9 cellular contexts compared by ENCODE assay signal in genomic region chr4:89657931-89658700, GRCh38.
A peak's percentile ranks its signal among the peaks of the same experiment; 100 is the strongest.
DNase-seq lines count a peak whose midpoint lies in the region; ATAC-seq and TF ChIP-seq lines count a peak whose summit lies in the region.
"Had no signal": no experiment of that assay in that cellular context is flagged by ENCODE, and none has a peak within 500 bp of the region (broad histone marks: within the 10 kb centered on the region; RNA-seq: fewer than 3 reads in every experiment).

No MANE protein-coding gene starts in this region.

- H3K4me1 ChIP-seq in right lobe of liver = no peaks in the 10 kb centered on the region

- H3K9me3 ChIP-seq in right lobe of liver = no peaks in the 10 kb centered on the region
- H3K9me3 ChIP-seq: SJSA1 had no signal

- no peak for TF ChIP-seq POLR2A in right lobe of liver (IDR thresholded peaks at IDR 0.05)

- TF ChIP-seq CTCF in VCaP (conservative IDR thresholded peaks at IDR 0.05) (peak; percentile 77), right lobe of liver (IDR thresholded peaks at IDR 0.05) (peak in 3 of 4 donors; percentile 31 to 44 (median 37))

- no peaks in the 10 kb centered on the region for H3K27me3 ChIP-seq in right lobe of liver

- intact Hi-C loops in right lobe of liver (cut with DNase I) = no loop called here

- H3K36me3 ChIP-seq in right lobe of liver = no peaks in the 10 kb centered on the region
- H3K36me3 ChIP-seq: SJSA1 had no signal

- no peak overlapping the region for H3K4me3 ChIP-seq in right lobe of liver
- H3K4me3 ChIP-seq: SJSA1 had no signal

- ATAC-seq in GM19328 (IDR thresholded peaks at IDR 0.05; ENCODE audit: unreplicated experiment) = peak; percentile 69
- ATAC-seq in HG03378 (IDR thresholded peaks at IDR 0.05; ENCODE audit: unreplicated experiment) = peak; percentile 64
- peak in 1 of 4 donors; percentile 20 for ATAC-seq in right lobe of liver

- 30% methylated on average over 3 of the region's 3 CpGs for WGBS in right lobe of liver (ENCODE audit: insufficient coverage, low coverage, low lambda C conversion rate, missing lambda C conversion rate)

- no peak overlapping the region for H3K27ac ChIP-seq in VCaP
- H3K27ac ChIP-seq in right lobe of liver = no peak overlapping the region
- H3K27ac ChIP-seq: SJSA1 had no signal

- DNase-seq in D341Med (ENCODE audit: low spot score) (peak; percentile 21), right lobe of liver (no peak), NCI-H510A (lab: John Stamatoyannopoulos, UW) (no peak), NCI-H2029 treated with DMSO at 0.1 percent for 48 hours (lab: John Stamatoyannopoulos, UW) (no peak), germinal center (ENCODE audit: low spot score) (no peak)
